8 cellular contexts compared by ENCODE assay signal in genomic region chr18:54209471-54210180, GRCh38. TPM values are rescaled to one million over a fixed set of nuclear protein-coding genes. Genes with fewer than 3 reads are reported as not detected.
DNase-seq lines count a peak whose midpoint lies in the region; ATAC-seq and TF ChIP-seq lines count a peak whose summit lies in the region.

No MANE protein-coding gene starts in this region.

- no peaks in the 10 kb centered on the region for H3K27me3 ChIP-seq in adipocyte (replicated peaks; ENCODE audit: control insufficient read depth, insufficient read depth, low read length)
- H3K27me3 ChIP-seq in vagina = no peaks in the 10 kb centered on the region

- H3K4me3 ChIP-seq in adipocyte (ENCODE audit: low read length) = no peak overlapping the region
- H3K4me3 ChIP-seq in vagina = no peak overlapping the region

- DNase-seq in CD1c-positive myeloid dendritic cell (ENCODE audit: extremely low spot score) = peak; percentile 48
- peak; percentile 11 for DNase-seq in adipocyte (ENCODE audit: low read depth)
- DNase-seq in vagina (ENCODE audit: extremely low spot score in 2 of 2) = no peak
- DNase-seq in stimulated activated CD4-positive, alpha-beta T cell treated with anti-CD3 and anti-CD28 coated beads, Interleukin-4, amount 100 ng/mL, for 24 hours = no peak
- no peak for DNase-seq in OCI-M2 (lab: John Stamatoyannopoulos, UW; ENCODE audit: unreplicated experiment)
- no peak for DNase-seq in Kasumi-1 (lab: John Stamatoyannopoulos, UW)

- intact Hi-C loops in vagina (cut with DNase I) = no loop called here

- peaks cover 27% of the 10 kb centered on the region for H3K4me1 ChIP-seq in adipocyte (ENCODE audit: control insufficient read depth, insufficient read depth, low read length)
- peaks cover 42% of the 10 kb centered on the region for H3K4me1 ChIP-seq in vagina

- no peak overlapping the region for H3K9ac ChIP-seq in adipocyte (ENCODE audit: low read length)

- ATAC-seq in GM19023 (IDR thresholded peaks at IDR 0.05; ENCODE audit: unreplicated experiment) (peak; percentile 79), HG03095 (IDR thresholded peaks at IDR 0.05; ENCODE audit: unreplicated experiment) (peak; percentile 69)

- peaks cover under 1% of the 10 kb centered on the region for H3K36me3 ChIP-seq in adipocyte (ENCODE audit: control insufficient read depth, insufficient read depth, low read length, severe bottlenecking)
- H3K36me3 ChIP-seq in vagina = no peaks in the 10 kb centered on the region

- no peak for TF ChIP-seq CTCF in vagina (IDR thresholded peaks at IDR 0.05)

- H3K9me3 ChIP-seq in adipocyte (ENCODE audit: control insufficient read depth, low read length) (no peaks in the 10 kb centered on the region), vagina (no peaks in the 10 kb centered on the region)

- no peak for TF ChIP-seq POLR2A in vagina (IDR thresholded peaks at IDR 0.05)

- no peak overlapping the region for H3K27ac ChIP-seq in vagina

RNA-seq across cellular contexts. Expression of gene MBD2, which starts 14.8 kb away (rescaled TPM):
- 43.0 TPM for total RNA-seq in vagina

RNA-seq across cellular contexts. Expression of gene POLI, which starts 59.7 kb away (rescaled TPM):
- total RNA-seq in vagina = 20.9 TPM

Comparison
In these comparisons a context has a peak if more than half of its experiments do, and no peak if none do; other contexts are left out.
1. DNase-seq: peak in CD1c-positive myeloid dendritic cell (single experiment) and adipocyte (single experiment); none in vagina (0 of 2), stimulated activated CD4-positive, alpha-beta T cell treated with anti-CD3 and anti-CD28 coated beads, Interleukin-4, amount 100 ng/mL, for 24 hours (single experiment), OCI-M2 (single experiment) and Kasumi-1 (0 of 2).